ENCODE assay signal across 14 cellular contexts in the genomic region with DNA sequence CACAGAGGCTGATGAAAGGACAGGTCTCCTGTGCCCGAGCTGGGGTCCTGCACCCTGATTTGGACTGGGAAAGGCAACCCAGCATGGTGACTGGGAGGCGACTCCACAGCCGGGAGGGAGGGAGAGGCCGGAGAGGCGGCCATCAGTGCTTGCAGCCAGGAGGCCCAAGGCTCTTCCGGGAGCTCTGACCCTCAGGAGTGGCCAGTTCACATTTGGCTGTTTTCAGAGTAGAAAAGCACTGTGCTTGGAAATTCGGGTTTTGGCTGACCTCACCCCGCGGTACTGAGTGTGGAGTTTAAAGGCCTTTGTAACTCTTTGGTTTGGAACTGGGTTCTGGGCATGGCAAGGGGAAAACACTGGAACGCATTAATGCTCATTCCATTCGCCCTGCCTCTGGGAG. TPM values are rescaled to one million over a fixed set of nuclear protein-coding genes. Genes with fewer than 3 reads are reported as not detected.
DNase-seq lines count a peak whose midpoint lies in the region; FAIRE-seq and TF ChIP-seq lines count a peak whose summit lies in the region.
"Had no signal": no experiment of that assay in that cellular context is flagged by ENCODE, and none has a peak within 500 bp of the region (broad histone marks: within the 10 kb centered on the region; RNA-seq: fewer than 3 reads in every experiment).

No MANE protein-coding gene starts in this region.

- H3K27me3 Mint-ChIP-seq in nephron (ENCODE audit: low read depth): no peaks in the 10 kb centered on the region
- peaks cover 0 to 1% of the 10 kb centered on the region in 2 donors for H3K27me3 Mint-ChIP-seq in CD4-positive, alpha-beta memory T cell
- H3K27me3 Mint-ChIP-seq: activated CD4-positive, alpha-beta memory T cell treated with anti-CD3 and anti-CD28 coated beads for 36 hours had no signal

- no peak for FAIRE-seq in GM12892 (lab: Jason Lieb, UNC)
- FAIRE-seq: GM18507 had no signal

- no peak for TF ChIP-seq POLR2A in thyroid gland (IDR thresholded peaks at IDR 0.05)
- TF ChIP-seq POLR2A in GM12892 (IDR thresholded peaks at IDR 0.05; ENCODE audit: low read depth, low read length): no peak

- H3K4me3 ChIP-seq in MG63 (no peak overlapping the region), thyroid gland (replicated peaks in 1 of 3) (no peak overlapping the region)
- H3K4me3 ChIP-seq in CD4-positive, alpha-beta memory T cell (ENCODE audit: low read length in 2 of 2): no peak overlapping the region

- peak overlapping the region; percentile 43 to 86 (median 72) for H3K27ac Mint-ChIP-seq in nephron
- no peak overlapping the region for H3K27ac Mint-ChIP-seq in CD4-positive, alpha-beta memory T cell
- H3K27ac Mint-ChIP-seq: activated CD4-positive, alpha-beta memory T cell treated with anti-CD3 and anti-CD28 coated beads for 36 hours had no signal

- TF ChIP-seq CTCF in nephron (IDR thresholded peaks at IDR 0.05; ENCODE audit: unreplicated experiment in 3 of 3) (no peak), thyroid gland (IDR thresholded peaks at IDR 0.05) (no peak)

- intact Hi-C loops in head of caudate nucleus (cut with DNase I): no loop called here
- intact Hi-C loops in thyroid gland (cut with DNase I): no loop called here
- intact Hi-C loops in CD4-positive, alpha-beta memory T cell (cut with micrococcal nuclease): no loop called here

- POLR2A ChIA-PET in CD4-positive, alpha-beta memory T cell (lab: Charles Lee; ENCODE audit: partially characterized antibody): no interaction called here

- H3K36me3 ChIP-seq in MG63 (peaks cover 56% of the 10 kb centered on the region), thyroid gland (no peaks in the 10 kb centered on the region)
- H3K36me3 ChIP-seq in CD4-positive, alpha-beta memory T cell (ENCODE audit: insufficient read depth, low read length): no peaks in the 10 kb centered on the region

- CTCF ChIA-PET in CD4-positive, alpha-beta memory T cell (lab: Charles Lee; ENCODE audit: partially characterized antibody): no interaction called here

- H3K27me3 ChIP-seq in MG63: no peaks in the 10 kb centered on the region
- H3K27me3 ChIP-seq in thyroid gland: no peaks in the 10 kb centered on the region
- H3K27me3 ChIP-seq in CD4-positive, alpha-beta memory T cell (ENCODE audit: insufficient read depth, low read length): no peaks in the 10 kb centered on the region

- WGBS in thyroid gland, 2 donors: 62 to 67% methylated on average over 11 of the region's 11 CpGs

- DNase-seq in MG63 (peak; percentile 67), head of caudate nucleus (peak in 26 of 42 donors; percentile 11 to 70 (median 37)), thyroid gland (no peak), KG1 (lab: John Stamatoyannopoulos, UW) (no peak), SIG-M5 (lab: John Stamatoyannopoulos, UW) (no peak), GM12892 (ENCODE audit: insufficient read length) (no peak)
- no peak for DNase-seq in CD4-positive, alpha-beta memory T cell
- DNase-seq: activated CD4-positive, alpha-beta memory T cell treated with anti-CD3 and anti-CD28 coated beads for 36 hours; activated gamma-delta T cell treated with Interleukin-2 at 50 U/mL for 16 hours; naive thymus-derived CD8-positive, alpha-beta T cell; NCI-H1105 treated with DMSO at 0.1 percent for 48 hours had no signal

- H3K36me3 Mint-ChIP-seq in nephron (ENCODE audit: low read depth): peaks cover 28% of the 10 kb centered on the region
- H3K36me3 Mint-ChIP-seq in CD4-positive, alpha-beta memory T cell: no peaks in the 10 kb centered on the region
- H3K36me3 Mint-ChIP-seq: activated CD4-positive, alpha-beta memory T cell treated with anti-CD3 and anti-CD28 coated beads for 36 hours; naive thymus-derived CD8-positive, alpha-beta T cell had no signal

- H3K9me3 ChIP-seq in MG63 (no peaks in the 10 kb centered on the region), thyroid gland (no peaks in the 10 kb centered on the region)
- no peaks in the 10 kb centered on the region for H3K9me3 ChIP-seq in CD4-positive, alpha-beta memory T cell (ENCODE audit: control insufficient read depth in 1 of 2, low read length in 2 of 2)

- H3K4me1 Mint-ChIP-seq in nephron: peaks cover 67% of the 10 kb centered on the region
- no peaks in the 10 kb centered on the region for H3K4me1 Mint-ChIP-seq in CD4-positive, alpha-beta memory T cell
- H3K4me1 Mint-ChIP-seq: naive thymus-derived CD8-positive, alpha-beta T cell had no signal

- no peaks in the 10 kb centered on the region for H3K9me3 Mint-ChIP-seq in nephron
- H3K9me3 Mint-ChIP-seq in CD4-positive, alpha-beta memory T cell: no peaks in the 10 kb centered on the region
- H3K9me3 Mint-ChIP-seq: activated CD4-positive, alpha-beta memory T cell treated with anti-CD3 and anti-CD28 coated beads for 36 hours; naive thymus-derived CD8-positive, alpha-beta T cell had no signal

- H3K27ac ChIP-seq in thyroid gland: peak overlapping the region in 2 of 3 donors; percentile 46
- no peak overlapping the region for H3K27ac ChIP-seq in CD4-positive, alpha-beta memory T cell (ENCODE audit: low read depth, low read length)
- H3K27ac ChIP-seq: C4-2B had no signal

- no peak overlapping the region for H3K4me3 Mint-ChIP-seq in nephron
- H3K4me3 Mint-ChIP-seq in CD4-positive, alpha-beta memory T cell: no peak overlapping the region
- H3K4me3 Mint-ChIP-seq: activated CD4-positive, alpha-beta memory T cell treated with anti-CD3 and anti-CD28 coated beads for 36 hours; naive thymus-derived CD8-positive, alpha-beta T cell had no signal

- H3K4me1 ChIP-seq in thyroid gland: peaks cover 46 to 74% of the 10 kb centered on the region in 2 donors
- no peaks in the 10 kb centered on the region for H3K4me1 ChIP-seq in CD4-positive, alpha-beta memory T cell (ENCODE audit: insufficient read depth, low read length)

RNA-seq across cellular contexts. Expression of gene SMAD6, which starts 31.9 kb away (rescaled TPM):
- total RNA-seq in MG63 (2014; rRNA removed; shearing (Covaris generic); ENCODE audit: low replicate concordance): 34.3 and 37.8 TPM in 2 replicates
- total RNA-seq in thyroid gland: 100 to 1,000 TPM in 1 of 4 donors, 10 to 100 TPM in 3; 59.3 to 118 (median 62.3) TPM
- total RNA-seq in CD4-positive, alpha-beta memory T cell: under 1 TPM; 0.09 to 0.11 TPM
- not detected for polyA plus RNA-seq in CD4-positive, alpha-beta memory T cell
- not detected for polyA plus RNA-seq in GM12892 (2012; ENCODE audit: missing spikeins)
- polyA plus RNA-seq: naive thymus-derived CD8-positive, alpha-beta T cell had no signal

Comparison
In these comparisons a context has a peak if more than half of its experiments do, and no peak if none do; other contexts are left out.
1. DNase-seq: peak in MG63 (single experiment) and head of caudate nucleus (26 of 42); none in thyroid gland (0 of 2), CD4-positive, alpha-beta memory T cell (0 of 5), KG1 (single experiment), SIG-M5 (single experiment) and GM12892 (single experiment).
2. H3K27ac Mint-ChIP-seq: peak in nephron (3 of 3); none in CD4-positive, alpha-beta memory T cell (0 of 7).
3. RNA of gene SMAD6, which starts 31.9 kb away (total RNA-seq): 59.3 to 118 TPM in thyroid gland and 34.3 to 37.8 TPM in MG63; 0.09 to 0.11 TPM in CD4-positive, alpha-beta memory T cell; every median in the first group is over 10 times any median in the second.